In the genomic region with DNA sequence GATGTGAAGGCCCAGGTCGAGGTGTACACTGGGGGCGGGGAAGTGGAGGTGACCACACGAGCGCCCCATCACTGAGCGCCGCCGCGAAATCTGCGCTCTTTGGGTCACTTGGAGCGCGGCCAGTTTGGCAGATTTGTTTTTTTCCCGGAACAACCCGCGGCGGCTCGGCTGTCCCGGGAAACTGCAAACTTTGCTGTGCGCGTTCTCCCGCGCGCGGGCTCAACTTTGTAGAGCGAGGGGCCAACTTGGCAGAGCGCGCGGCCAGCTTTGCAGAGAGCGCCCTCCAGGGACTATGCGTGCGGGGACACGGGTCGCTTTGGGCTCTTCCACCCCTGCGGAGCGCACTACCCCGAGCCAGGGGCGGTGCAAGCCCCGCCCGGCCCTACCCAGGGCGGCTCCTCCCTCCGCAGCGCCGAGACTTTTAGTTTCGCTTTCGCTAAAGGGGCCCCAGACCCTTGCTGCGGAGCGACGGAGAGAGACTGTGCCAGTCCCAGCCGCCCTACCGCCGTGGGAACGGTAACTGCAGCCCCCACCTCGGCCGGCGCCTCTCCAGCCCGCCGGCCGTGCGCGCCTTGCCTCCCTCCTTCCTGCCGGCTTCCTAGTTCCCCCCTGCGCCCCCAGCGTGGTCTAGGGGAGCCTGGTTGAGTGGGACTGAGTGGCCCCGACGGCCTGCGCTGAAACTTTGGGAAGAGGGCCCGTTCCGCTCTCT, we compare ENCODE assay signal across 8 cellular contexts. TPM values are rescaled to one million over a fixed set of nuclear protein-coding genes. Genes with fewer than 3 reads are reported as not detected.
DNase-seq lines count a peak whose midpoint lies in the region; ATAC-seq and TF ChIP-seq lines count a peak whose summit lies in the region.

Gene CASP7 (plus strand): TSS at position 450 of the 709 bp plus-strand sequence. CDS start 17,582 bp downstream, outside the sequence.

- ATAC-seq in GM21619 (IDR thresholded peaks at IDR 0.05; ENCODE audit: unreplicated experiment): peak; percentile 60

- CTCF ChIA-PET in activated naive CD4-positive, alpha-beta T cell treated with anti-CD3 and anti-CD28 coated beads, Interleukin-2, amount 10 ng/mL, durations not matched to agents 7 days and 5 days (lab: Charles Lee): interaction anchor here (0.8 to 1.5 kb wide), 4 partner anchors 9 to 26 kb away, joined by 3 to 5 read pairs (median 4); no protein-coding TSS in a partner anchor

- no peaks in the 10 kb centered on the region for H3K27me3 ChIP-seq in suprapubic skin

- H3K9ac ChIP-seq in SK-N-MC (ENCODE audit: insufficient read length): peak within 1 kb of the TSS; percentile 90

- H3K4me3 ChIP-seq in Jurkat, Clone E6-1 (ENCODE audit: low read length): peak within 1 kb of the TSS; percentile 94
- H3K4me3 ChIP-seq in SK-N-MC: peak within 1 kb of the TSS; percentile 90
- H3K4me3 ChIP-seq in suprapubic skin: peak within 1 kb of the TSS; percentile 74

- H3K4me1 ChIP-seq in suprapubic skin: peaks cover 20% of the 10 kb centered on the region

- H3K9me3 Mint-ChIP-seq in activated naive CD4-positive, alpha-beta T cell treated with anti-CD3 and anti-CD28 coated beads, Interleukin-2, amount 10 ng/mL, durations not matched to agents 7 days and 5 days: peaks cover 9% of the 10 kb centered on the region

- peaks cover 27% of the 10 kb centered on the region for H3K36me3 Mint-ChIP-seq in activated naive CD4-positive, alpha-beta T cell treated with anti-CD3 and anti-CD28 coated beads, Interleukin-2, amount 10 ng/mL, durations not matched to agents 7 days and 5 days

- no peak for TF ChIP-seq EP300 in suprapubic skin (IDR thresholded peaks at IDR 0.05)

- H3K27ac ChIP-seq in SK-N-MC (peak within 1 kb of the TSS; percentile 90), suprapubic skin (peak within 1 kb of the TSS; percentile 92)

- H3K27ac Mint-ChIP-seq in activated naive CD4-positive, alpha-beta T cell treated with anti-CD3 and anti-CD28 coated beads, Interleukin-2, amount 10 ng/mL, durations not matched to agents 7 days and 5 days: peak within 1 kb of the TSS; percentile 90

- H3K4me1 Mint-ChIP-seq in activated naive CD4-positive, alpha-beta T cell treated with anti-CD3 and anti-CD28 coated beads, Interleukin-2, amount 10 ng/mL, durations not matched to agents 7 days and 5 days: peaks cover 42% of the 10 kb centered on the region

- peak in 1 of 2 donors; percentile 52 for TF ChIP-seq POLR2A in suprapubic skin (IDR thresholded peaks at IDR 0.05)

- DNase-seq in ELF-1 (ENCODE audit: low read depth, low spot score) (peak; percentile 93), SK-N-MC (ENCODE audit: low read depth, low spot score) (peak; percentile 32), germinal center (ENCODE audit: low spot score) (peak; percentile 85), occipital lobe (lab: John Stamatoyannopoulos, UW) (peak; percentile 53), suprapubic skin (ENCODE audit: low spot score in 2 of 2) (peak; percentile 83 to 88)
- DNase-seq in Jurkat, Clone E6-1 (ENCODE audit: low read depth, low spot score): peak; percentile 86
- DNase-seq in activated naive CD4-positive, alpha-beta T cell treated with anti-CD3 and anti-CD28 coated beads, Interleukin-2, amount 10 ng/mL, durations not matched to agents 7 days and 5 days: peak; percentile 91

- peak within 1 kb of the TSS; percentile 91 for H3K4me3 Mint-ChIP-seq in activated naive CD4-positive, alpha-beta T cell treated with anti-CD3 and anti-CD28 coated beads, Interleukin-2, amount 10 ng/mL, durations not matched to agents 7 days and 5 days

- H3K36me3 ChIP-seq in SK-N-MC (ENCODE audit: insufficient read depth, low read length) (peaks cover 21% of the 10 kb centered on the region), suprapubic skin (no peaks in the 10 kb centered on the region)

- WGBS in suprapubic skin: 0% methylated on average over 20 of the region's 67 CpGs

- TF ChIP-seq CTCF in suprapubic skin (IDR thresholded peaks at IDR 0.05): no peak

- peaks cover 8% of the 10 kb centered on the region for H3K27me3 Mint-ChIP-seq in activated naive CD4-positive, alpha-beta T cell treated with anti-CD3 and anti-CD28 coated beads, Interleukin-2, amount 10 ng/mL, durations not matched to agents 7 days and 5 days

- H3K9me3 ChIP-seq in SK-N-MC (ENCODE audit: low read depth, low read length) (peaks cover 4% of the 10 kb centered on the region; the same call in 1 of the 2 replicates), suprapubic skin (no peaks in the 10 kb centered on the region)

RNA-seq across cellular contexts. Expression of gene CASP7, which starts in this region (rescaled TPM):
- polyA plus RNA-seq in Jurkat, Clone E6-1 (2012; ENCODE audit: insufficient read depth, insufficient read length): 30.5 TPM
- total RNA-seq in occipital lobe: 3.9 TPM
- total RNA-seq in suprapubic skin: 10 to 100 TPM; 20.0 to 37.8 (median 29.6) TPM

Comparison
In these comparisons a context has a peak if more than half of its experiments do, and no peak if none do; other contexts are left out.
1. Peak in every context shown above with its lines: DNase-seq, ATAC-seq, H3K4me3 ChIP-seq and H3K27ac ChIP-seq.
2. DNase-seq: peak in every context shown above with its lines; median percentile 93 in ELF-1; 91 in activated naive CD4-positive, alpha-beta T cell treated with anti-CD3 and anti-CD28 coated beads, Interleukin-2, amount 10 ng/mL, durations not matched to agents 7 days and 5 days; 86 in Jurkat, Clone E6-1; 86 in suprapubic skin; 85 in germinal center; 53 in occipital lobe; 32 in SK-N-MC.